Comparison of ENCODE assay signal across 1 cellular context in genomic region chr5:41869739-41870620, GRCh38.
A peak's percentile ranks its signal among the peaks of the same experiment; 100 is the strongest.
TF ChIP-seq lines count a peak whose summit lies in the region.

TSS of gene OXCT1 (minus strand) at chr5:41870425. CDS start at chr5:41870358, 67 bp downstream.

TF ChIP-seq in K562, 482 proteins besides CTCF, POLR2A, EP300 and RAD21 (continued from another document and continues in another):
- TF ChIP-seq UBTF (IDR thresholded peaks at IDR 0.05; ENCODE audit: borderline replicate concordance in 1 of 2, low read depth in 2 of 2, low read length in 2 of 2) (peak; percentile 71 to 77; a peak in 1 of 4 replicates), MTA3 (IDR thresholded peaks at IDR 0.05; ENCODE audit: borderline replicate concordance) (peak; percentile 68; the same call in 1 of the 2 replicates), ID3 (CRISPR knock-in tag; IDR thresholded peaks at IDR 0.05) (no peak), ID3 (tag; IDR thresholded peaks at IDR 0.05) (peak; percentile 46; the same call in 1 of the 2 replicates), ZC3H4 (CRISPR knock-in tag; IDR thresholded peaks at IDR 0.05; ENCODE audit: borderline replicate concordance) (0 out of 2 replicates have a peak, but pooled peaks have one; percentile 42), HMGN3 (IDR thresholded peaks at IDR 0.05; ENCODE audit: borderline replicate concordance, extremely low read depth, insufficient read length, low read depth, low read length) (peak; percentile 82), SRSF7 (optimal IDR thresholded peaks at IDR 0.05; ENCODE audit: low read depth, low read length) (no peak), ZNF12 (CRISPR knock-in tag; IDR thresholded peaks at IDR 0.05) (peak; percentile 14; the same call in 1 of the 2 replicates), ZNF449 (CRISPR knock-in tag; IDR thresholded peaks at IDR 0.05) (no peak), RB1 (IDR thresholded peaks at IDR 0.05; ENCODE audit: low read depth) (peak; percentile 55; the same call in 1 of the 2 replicates), MIER1 (IDR thresholded peaks at IDR 0.05; ENCODE audit: low read depth) (0 out of 2 replicates have a peak, but pooled peaks have one; percentile 23), USF1 (CRISPR knock-in tag; IDR thresholded peaks at IDR 0.05) (peak; percentile 6; the same call in 1 of the 2 replicates), SIN3A (IDR thresholded peaks at IDR 0.05; ENCODE audit: borderline replicate concordance in 2 of 2, control insufficient read depth in 1 of 2, low read depth in 2 of 2, low read length in 2 of 2) (peak in 1 of 2 experiments; percentile 37; a peak in 1 of 4 replicates), OTX1 (CRISPR knock-in tag; IDR thresholded peaks at IDR 0.05) (no peak), FOXO4 (CRISPR knock-in tag; IDR thresholded peaks at IDR 0.05) (no peak), NCOR1 (IDR thresholded peaks at IDR 0.05) (peak; percentile 21; the same call in 1 of the 2 replicates), JUND (IDR thresholded peaks at IDR 0.05; ENCODE audit: borderline replicate concordance, low read depth, low read length) (peak; percentile 62), JUND (tag; IDR thresholded peaks at IDR 0.05; ENCODE audit: borderline replicate concordance, low read depth, low read length) (peak; percentile 24; the same call in 1 of the 3 replicates), CREB1 (IDR thresholded peaks at IDR 0.05) (peak; percentile 67), CREB1 (CRISPR knock-in tag; IDR thresholded peaks at IDR 0.05) (peak; percentile 66), TAF9B (IDR thresholded peaks at IDR 0.05; ENCODE audit: partially characterized antibody) (peak; percentile 64), GMEB1 (CRISPR knock-in tag; IDR thresholded peaks at IDR 0.05) (peak; percentile 72), ZNF766 (CRISPR knock-in tag; conservative IDR thresholded peaks at IDR 0.05) (0 out of 2 replicates have a peak, but pooled peaks have one; percentile 23), FIP1L1 (IDR thresholded peaks at IDR 0.05; ENCODE audit: low read depth, low read length, poor library complexity, severe bottlenecking) (peak; percentile 84), SMARCB1 (IDR thresholded peaks at IDR 0.05; ENCODE audit: insufficient read length, low read depth) (no peak), THRA (IDR thresholded peaks at IDR 0.05) (no peak), FOXK1 (CRISPR knock-in tag; IDR thresholded peaks at IDR 0.05; ENCODE audit: borderline replicate concordance) (peak; percentile 82; the same call in 1 of the 2 replicates), KAT7 (CRISPR knock-in tag; IDR thresholded peaks at IDR 0.05; ENCODE audit: borderline replicate concordance) (0 out of 2 replicates have a peak, but pooled peaks have one; percentile 28), CHD4 (IDR thresholded peaks at IDR 0.05; ENCODE audit: insufficient read depth, insufficient replicate concordance, low read depth, low read length, poor library complexity, severe bottlenecking) (no peak), FUS (optimal IDR thresholded peaks at IDR 0.05; ENCODE audit: low read depth, low read length) (no peak), DEAF1 (CRISPR knock-in tag; IDR thresholded peaks at IDR 0.05) (no peak), ZBTB5 (IDR thresholded peaks at IDR 0.05) (no peak)
